In genomic region chr1:177211231-177211630, GRCh38 we compare ENCODE assay signal across 16 cellular contexts. TPM values are rescaled to one million over a fixed set of nuclear protein-coding genes. Genes with fewer than 3 reads are reported as not detected.
"Had no signal": no experiment of that assay in that cellular context is flagged by ENCODE, and none has a peak within 500 bp of the region (broad histone marks: within the 10 kb centered on the region; RNA-seq: fewer than 3 reads in every experiment).

No MANE protein-coding gene starts in this region.

- H3K9me3 ChIP-seq: colonic mucosa, esophagus squamous epithelium had no signal

- H3K27me3 ChIP-seq: ascending aorta, colonic mucosa, esophagus squamous epithelium had no signal

- DNase-seq: activated CD4-positive, alpha-beta memory T cell treated with anti-CD3 and anti-CD28 coated beads for 36 hours; activated CD4-positive, alpha-beta T cell treated with anti-CD3 and anti-CD28 coated beads for 1 hour; activated naive CD8-positive, alpha-beta T cell treated with anti-CD3 and anti-CD28 coated beads, Interleukin-2, amount 10 ng/mL, durations not matched to agents 7 days and 5 days; caudate nucleus; colonic mucosa; esophagus squamous epithelium; naive thymus-derived CD4-positive, alpha-beta T cell; right cardiac atrium; stimulated activated CD4-positive, alpha-beta T cell treated with anti-CD3 and anti-CD28 coated beads, Interleukin-12 subunit alpha, Interleukin-12 subunit beta, amount 100 ng/mL, for 4 hours; stimulated activated naive CD4-positive, alpha-beta T cell; substantia nigra; T-helper 9 cell; trophoblast cell had no signal

- H3K36me3 ChIP-seq: ascending aorta, colonic mucosa, esophagus squamous epithelium had no signal

- H3K4me3 ChIP-seq: ascending aorta, colonic mucosa, esophagus squamous epithelium, lung had no signal

- H3K27ac ChIP-seq: ascending aorta, colonic mucosa, esophagus squamous epithelium had no signal

- H3K4me1 ChIP-seq: ascending aorta, colonic mucosa had no signal

- ATAC-seq: naive thymus-derived CD4-positive, alpha-beta T cell had no signal

RNA-seq across cellular contexts. Expression of gene BRINP2, which starts 40.5 kb away (rescaled TPM):
- total RNA-seq: activated CD4-positive, alpha-beta memory T cell treated with anti-CD3 and anti-CD28 coated beads for 36 hours; activated naive CD8-positive, alpha-beta T cell treated with anti-CD3 and anti-CD28 coated beads, Interleukin-2, amount 10 ng/mL, durations not matched to agents 7 days and 5 days; colonic mucosa; esophagus squamous epithelium; naive thymus-derived CD4-positive, alpha-beta T cell had no signal
- polyA plus RNA-seq: keratinocyte; naive thymus-derived CD4-positive, alpha-beta T cell had no signal

RNA-seq across cellular contexts. Expression of gene ASTN1, which starts 46.7 kb away (rescaled TPM):
- total RNA-seq: activated CD4-positive, alpha-beta memory T cell treated with anti-CD3 and anti-CD28 coated beads for 36 hours; activated naive CD8-positive, alpha-beta T cell treated with anti-CD3 and anti-CD28 coated beads, Interleukin-2, amount 10 ng/mL, durations not matched to agents 7 days and 5 days had no signal
- polyA plus RNA-seq: naive thymus-derived CD4-positive, alpha-beta T cell had no signal
